Comparison of ENCODE assay signal across 1 cellular context in genomic region chr2:10226032-10226724, GRCh38.
TF ChIP-seq lines count a peak whose summit lies in the region.

No MANE protein-coding gene starts in this region.

TF ChIP-seq in HepG2, 621 proteins besides CTCF, POLR2A, EP300 and RAD21 (continues in another document):
- peak; percentile 64; the same call in 1 of the 2 replicates for TF ChIP-seq TFAP4 (IDR thresholded peaks at IDR 0.05; ENCODE audit: borderline replicate concordance, low read depth)
- 0 out of 2 replicates have a peak, but pooled peaks have one; percentile 41 for TF ChIP-seq KDM5B (CRISPR knock-in tag; IDR thresholded peaks at IDR 0.05; ENCODE audit: borderline replicate concordance)
- TF ChIP-seq ZFP36 (IDR thresholded peaks at IDR 0.05; ENCODE audit: borderline replicate concordance, low read depth, low read length, partially characterized antibody): no peak
- TF ChIP-seq ZNF605 (CRISPR knock-in tag; IDR thresholded peaks at IDR 0.05): peak; percentile 58; the same call in 1 of the 2 replicates
- TF ChIP-seq ZNF121 (CRISPR knock-in tag; IDR thresholded peaks at IDR 0.05): peak; percentile 97
- peak; percentile 52; the same call in 1 of the 2 replicates for TF ChIP-seq SPEN (CRISPR knock-in tag; IDR thresholded peaks at IDR 0.05; ENCODE audit: low read depth)
- TF ChIP-seq ZNF431 (CRISPR knock-in tag; IDR thresholded peaks at IDR 0.05; ENCODE audit: borderline replicate concordance, low read depth): 0 out of 2 replicates have a peak, but pooled peaks have one; percentile 34
- no peak for TF ChIP-seq KAT8 (CRISPR knock-in tag; IDR thresholded peaks at IDR 0.05)
- TF ChIP-seq FOXO1 (CRISPR knock-in tag; IDR thresholded peaks at IDR 0.05): peak; percentile 72; the same call in 1 of the 2 replicates
- no peak for TF ChIP-seq ZBTB8A (CRISPR knock-in tag; IDR thresholded peaks at IDR 0.05; ENCODE audit: borderline replicate concordance, low read depth)
- no peak for TF ChIP-seq ZNF564 (CRISPR knock-in tag; IDR thresholded peaks at IDR 0.05)
- peak; percentile 60; the same call in 1 of the 2 replicates for TF ChIP-seq ZNF572 (CRISPR knock-in tag; IDR thresholded peaks at IDR 0.05)
- TF ChIP-seq FOXA1 (IDR thresholded peaks at IDR 0.05): no peak
- TF ChIP-seq FOXA1 (CRISPR knock-in tag; IDR thresholded peaks at IDR 0.05): 0 out of 2 replicates have a peak, but pooled peaks have one; percentile 54
- peak; percentile 67 for TF ChIP-seq ZNF687 (CRISPR knock-in tag; IDR thresholded peaks at IDR 0.05)
- TF ChIP-seq HNF4A (CRISPR knock-in tag; IDR thresholded peaks at IDR 0.05): peak; percentile 61
- TF ChIP-seq BORCS8-MEF2B (CRISPR knock-in tag; IDR thresholded peaks at IDR 0.05): 0 out of 2 replicates have a peak, but pooled peaks have one; percentile 9
- peak; percentile 58; the same call in 1 of the 2 replicates for TF ChIP-seq HES4 (CRISPR knock-in tag; IDR thresholded peaks at IDR 0.05; ENCODE audit: borderline replicate concordance)
- TF ChIP-seq SAFB2 (CRISPR knock-in tag; IDR thresholded peaks at IDR 0.05; ENCODE audit: borderline replicate concordance, low read depth): peak; percentile 71; the same call in 1 of the 2 replicates
- peak; percentile 93 for TF ChIP-seq ZNF770 (CRISPR knock-in tag; IDR thresholded peaks at IDR 0.05)
- TF ChIP-seq RXRB (CRISPR knock-in tag; IDR thresholded peaks at IDR 0.05; ENCODE audit: borderline replicate concordance): 0 out of 2 replicates have a peak, but pooled peaks have one; percentile 19
- TF ChIP-seq GLI4 (CRISPR knock-in tag; IDR thresholded peaks at IDR 0.05; ENCODE audit: borderline replicate concordance): no peak
- peak; percentile 53 for TF ChIP-seq FOXA3 (CRISPR knock-in tag; IDR thresholded peaks at IDR 0.05)
- TF ChIP-seq ZNF563 (CRISPR knock-in tag; IDR thresholded peaks at IDR 0.05): peak; percentile 60; the same call in 1 of the 2 replicates
- TF ChIP-seq GABPA (IDR thresholded peaks at IDR 0.05; ENCODE audit: low read depth, low read length): no peak
- TF ChIP-seq GABPA (CRISPR knock-in tag; IDR thresholded peaks at IDR 0.05; ENCODE audit: low read depth): peak; percentile 22; the same call in 1 of the 2 replicates
- 0 out of 2 replicates have a peak, but pooled peaks have one; percentile 74 for TF ChIP-seq MTERF4 (CRISPR knock-in tag; IDR thresholded peaks at IDR 0.05)
- peak; percentile 54; the same call in 1 of the 2 replicates for TF ChIP-seq ZNF292 (CRISPR knock-in tag; IDR thresholded peaks at IDR 0.05; ENCODE audit: borderline replicate concordance, low read depth)
- peak; percentile 47 for TF ChIP-seq UBTF (CRISPR knock-in tag; IDR thresholded peaks at IDR 0.05)
- no peak for TF ChIP-seq MYNN (CRISPR knock-in tag; IDR thresholded peaks at IDR 0.05; ENCODE audit: low read depth)
- TF ChIP-seq IRF2 (CRISPR knock-in tag; IDR thresholded peaks at IDR 0.05): no peak
- peak; percentile 59; the same call in 1 of the 2 replicates for TF ChIP-seq ZBTB26 (CRISPR knock-in tag; IDR thresholded peaks at IDR 0.05; ENCODE audit: borderline replicate concordance)
- peak; percentile 13; the same call in 1 of the 2 replicates for TF ChIP-seq SALL1 (CRISPR knock-in tag; IDR thresholded peaks at IDR 0.05)
- TF ChIP-seq ZNF839 (CRISPR knock-in tag; IDR thresholded peaks at IDR 0.05; ENCODE audit: borderline replicate concordance): 0 out of 2 replicates have a peak, but pooled peaks have one; percentile 61
- no peak for TF ChIP-seq RELA (CRISPR knock-in tag; IDR thresholded peaks at IDR 0.05)
- 0 out of 2 replicates have a peak, but pooled peaks have one; percentile 8 for TF ChIP-seq ZNF280B (CRISPR knock-in tag; IDR thresholded peaks at IDR 0.05; ENCODE audit: borderline replicate concordance)
- peak; percentile 76; the same call in 1 of the 2 replicates for TF ChIP-seq DZIP1 (CRISPR knock-in tag; IDR thresholded peaks at IDR 0.05)
- no peak for TF ChIP-seq ATF2 (CRISPR knock-in tag; IDR thresholded peaks at IDR 0.05)
- 0 out of 2 replicates have a peak, but pooled peaks have one; percentile 35 for TF ChIP-seq ZMYM3 (CRISPR knock-in tag; IDR thresholded peaks at IDR 0.05)
- peak; percentile 41; the same call in 1 of the 2 replicates for TF ChIP-seq NR2C2 (CRISPR knock-in tag; IDR thresholded peaks at IDR 0.05; ENCODE audit: borderline replicate concordance)
- no peak for TF ChIP-seq MTA1 (CRISPR knock-in tag; IDR thresholded peaks at IDR 0.05; ENCODE audit: borderline replicate concordance)
